Comparison of ENCODE assay signal across 24 cellular contexts in the genomic region with DNA sequence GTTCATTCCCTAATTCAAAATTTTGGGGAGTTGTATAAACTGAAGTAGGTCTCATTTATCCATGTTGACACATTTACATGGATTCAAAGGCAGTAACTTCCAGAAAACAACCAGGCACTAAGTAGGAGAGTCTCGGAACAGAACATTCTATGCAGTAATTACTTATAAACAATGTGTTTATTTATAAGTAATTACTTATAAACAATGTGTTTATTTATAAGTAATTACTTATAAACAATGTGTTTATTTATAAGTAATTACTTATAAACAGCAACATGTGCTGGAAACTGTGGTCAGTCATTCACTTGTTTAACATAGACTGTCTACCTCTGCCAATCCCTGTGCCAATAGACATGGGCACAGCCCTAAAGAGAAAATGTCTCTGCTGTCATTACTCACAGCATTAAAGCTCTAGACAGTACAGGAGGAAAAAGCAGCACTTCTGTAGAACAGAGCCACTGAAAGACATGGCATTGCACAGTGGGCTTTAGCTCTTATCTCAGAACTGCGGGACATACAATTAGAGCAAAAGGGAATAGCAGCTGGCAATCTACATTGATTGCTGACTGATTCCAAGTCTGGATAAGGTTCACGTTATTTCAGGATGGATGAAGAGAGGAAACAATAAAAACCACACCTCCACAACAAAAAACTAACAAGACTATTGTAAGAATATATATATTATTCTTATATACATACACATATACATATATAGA.
"Had no signal": no experiment of that assay in that cellular context is flagged by ENCODE, and none has a peak within 500 bp of the region (broad histone marks: within the 10 kb centered on the region; RNA-seq: fewer than 3 reads in every experiment).

No MANE protein-coding gene starts in this region.

- DNase-seq: activated CD4-positive, alpha-beta memory T cell treated with anti-CD3 and anti-CD28 coated beads for 36 hours; activated CD4-positive, alpha-beta T cell treated with anti-CD3 and anti-CD28 coated beads, Interleukin-2, amount 10 ng/mL, durations not matched to agents 7 days and 5 days; activated CD4-positive, CD25-positive, alpha-beta regulatory T cell; activated gamma-delta T cell treated with Interleukin-2 at 50 U/mL for 16 hours; activated naive CD4-positive, alpha-beta T cell treated with anti-CD3 and anti-CD28 coated beads, Interleukin-2, amount 10 ng/mL, durations not matched to agents 7 days and 5 days; activated naive CD8-positive, alpha-beta T cell treated with anti-CD3 and anti-CD28 coated beads for 36 hours; activated T-cell treated with anti-CD3 and anti-CD28 coated beads for 4 hours; activated T-cell treated with anti-CD3 and anti-CD28 coated beads, Interleukin-2, amount 50 U/mL, for 48 hours; brain microvascular endothelial cell; NCI-H1092; NCI-H1694 treated with DMSO at 0.1 percent for 48 hours; NCI-H2029 treated with DMSO at 0.1 percent for 48 hours; NCI-H446; NCI-H524; NCI-H774; NK-92 treated with Interleukin-12 subunit alpha and Interleukin-12 subunit beta, amount 100 ng/mL, for 24 hours; Peyer's patch; SHP77 treated with DMSO at 0.1 percent for 48 hours; T-cell; T-helper 2 cell; T1000 had no signal

- ATAC-seq: T-cell had no signal

- H3K4me1 ChIP-seq: Peyer's patch had no signal

- H3K36me3 ChIP-seq: brain microvascular endothelial cell, cardiac muscle cell, Peyer's patch had no signal

- H3K27me3 ChIP-seq: brain microvascular endothelial cell, cardiac muscle cell, Peyer's patch had no signal

- H3K4me3 ChIP-seq: cardiac muscle cell, Peyer's patch had no signal

- H3K9ac ChIP-seq: KMS-11 had no signal

- H3K27ac ChIP-seq: brain microvascular endothelial cell, cardiac muscle cell, KMS-11, VCaP had no signal

- H3K4me2 ChIP-seq: KMS-11 had no signal
